1 cellular context compared by ENCODE assay signal in the genomic region with DNA sequence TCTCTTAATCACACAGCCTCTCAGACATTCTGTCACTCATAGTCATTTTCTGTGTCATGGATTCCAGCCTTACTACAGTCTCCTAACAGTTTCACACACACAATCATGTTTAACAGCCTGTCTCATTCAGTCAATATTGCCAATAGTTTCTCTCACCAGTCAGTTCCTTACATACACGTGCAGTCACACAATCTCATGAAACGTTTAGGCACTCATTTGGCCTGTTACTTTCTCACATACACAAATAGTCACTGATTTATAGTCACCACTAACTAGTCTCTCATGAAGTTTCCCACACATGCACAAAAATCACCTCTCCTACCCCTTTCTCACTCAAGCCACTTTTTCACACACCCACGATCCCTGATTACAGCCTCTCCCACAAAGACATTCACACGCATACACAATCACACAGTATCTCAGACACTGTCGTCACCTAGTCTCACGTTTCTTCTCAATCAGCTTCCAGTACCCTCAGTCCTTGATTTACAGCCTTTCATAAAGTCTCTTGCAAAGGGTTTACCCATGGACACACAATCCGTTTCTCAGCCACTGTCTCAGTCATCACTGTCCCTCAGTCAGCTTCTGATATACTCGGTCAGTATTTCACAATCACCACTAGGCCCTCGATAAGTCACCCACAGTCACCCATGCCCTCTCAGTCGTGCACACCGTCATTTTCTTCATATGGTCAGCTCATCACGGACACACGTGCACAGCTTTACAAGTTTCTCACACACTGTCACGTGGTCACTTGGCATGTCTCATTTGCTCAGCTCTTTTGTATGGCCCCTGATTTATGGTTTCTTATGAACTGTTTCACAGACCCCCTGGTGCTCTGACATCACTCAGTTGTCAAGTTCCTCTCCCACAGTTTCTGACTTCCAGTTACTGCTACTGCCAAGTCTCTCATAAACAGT.
TF ChIP-seq lines count a peak whose summit lies in the region.

No MANE protein-coding gene starts in this region.

TF ChIP-seq in K562, 482 proteins besides CTCF, POLR2A, EP300 and RAD21:
- no peak for TF ChIP-seq ETS2 (tag; IDR thresholded peaks at IDR 0.05; ENCODE audit: borderline replicate concordance, poor library complexity, severe bottlenecking)
- TF ChIP-seq MEIS2 (IDR thresholded peaks at IDR 0.05; ENCODE audit: partially characterized antibody): peak; percentile 12
- TF ChIP-seq CEBPB (tag; IDR thresholded peaks at IDR 0.05): peak; percentile 86
- TF ChIP-seq, protein P1, sequence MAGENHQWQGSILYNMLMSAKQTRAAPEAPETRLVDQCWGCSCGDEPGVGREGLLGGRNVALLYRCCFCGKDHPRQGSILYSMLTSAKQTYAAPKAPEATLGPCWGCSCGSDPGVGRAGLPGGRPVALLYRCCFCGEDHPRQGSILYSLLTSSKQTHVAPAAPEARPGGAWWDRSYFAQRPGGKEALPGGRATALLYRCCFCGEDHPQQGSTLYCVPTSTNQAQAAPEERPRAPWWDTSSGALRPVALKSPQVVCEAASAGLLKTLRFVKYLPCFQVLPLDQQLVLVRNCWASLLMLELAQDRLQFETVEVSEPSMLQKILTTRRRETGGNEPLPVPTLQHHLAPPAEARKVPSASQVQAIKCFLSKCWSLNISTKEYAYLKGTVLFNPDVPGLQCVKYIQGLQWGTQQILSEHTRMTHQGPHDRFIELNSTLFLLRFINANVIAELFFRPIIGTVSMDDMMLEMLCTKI (IDR thresholded peaks at IDR 0.05; ENCODE audit: partially characterized antibody): no peak
- TF ChIP-seq ZNF184 (CRISPR knock-in tag; IDR thresholded peaks at IDR 0.05): no peak
- TF ChIP-seq, protein P2, sequence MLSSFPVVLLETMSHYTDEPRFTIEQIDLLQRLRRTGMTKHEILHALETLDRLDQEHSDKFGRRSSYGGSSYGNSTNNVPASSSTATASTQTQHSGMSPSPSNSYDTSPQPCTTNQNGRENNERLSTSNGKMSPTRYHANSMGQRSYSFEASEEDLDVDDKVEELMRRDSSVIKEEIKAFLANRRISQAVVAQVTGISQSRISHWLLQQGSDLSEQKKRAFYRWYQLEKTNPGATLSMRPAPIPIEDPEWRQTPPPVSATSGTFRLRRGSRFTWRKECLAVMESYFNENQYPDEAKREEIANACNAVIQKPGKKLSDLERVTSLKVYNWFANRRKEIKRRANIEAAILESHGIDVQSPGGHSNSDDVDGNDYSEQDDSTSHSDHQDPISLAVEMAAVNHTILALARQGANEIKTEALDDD (IDR thresholded peaks at IDR 0.05): peak; percentile 50; the same call in 1 of the 2 replicates
- TF ChIP-seq, protein P3, sequence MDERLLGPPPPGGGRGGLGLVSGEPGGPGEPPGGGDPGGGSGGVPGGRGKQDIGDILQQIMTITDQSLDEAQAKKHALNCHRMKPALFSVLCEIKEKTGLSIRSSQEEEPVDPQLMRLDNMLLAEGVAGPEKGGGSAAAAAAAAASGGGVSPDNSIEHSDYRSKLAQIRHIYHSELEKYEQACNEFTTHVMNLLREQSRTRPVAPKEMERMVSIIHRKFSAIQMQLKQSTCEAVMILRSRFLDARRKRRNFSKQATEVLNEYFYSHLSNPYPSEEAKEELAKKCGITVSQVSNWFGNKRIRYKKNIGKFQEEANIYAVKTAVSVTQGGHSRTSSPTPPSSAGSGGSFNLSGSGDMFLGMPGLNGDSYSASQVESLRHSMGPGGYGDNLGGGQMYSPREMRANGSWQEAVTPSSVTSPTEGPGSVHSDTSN (CRISPR knock-in tag; IDR thresholded peaks at IDR 0.05; ENCODE audit: low read depth): no peak
- TF ChIP-seq, protein P3 (tag; conservative IDR thresholded peaks at IDR 0.05; ENCODE audit: low read depth): 0 out of 2 replicates have a peak, but pooled peaks have one; percentile 15
- peak; percentile 37; the same call in 1 of the 2 replicates for TF ChIP-seq SUPT5H (IDR thresholded peaks at IDR 0.05)
- no peak for TF ChIP-seq CEBPG (CRISPR knock-in tag; IDR thresholded peaks at IDR 0.05)
- TF ChIP-seq CEBPG (tag; conservative IDR thresholded peaks at IDR 0.05 in 1 of 2, IDR thresholded peaks at IDR 0.05 in 1 of 2): peak in 1 of 2 experiments; percentile 62; a peak in 2 of 4 replicates
- TF ChIP-seq GTF2A2 (tag; IDR thresholded peaks at IDR 0.05): no peak
